Comparison of ENCODE assay signal across 10 cellular contexts in genomic region chr10:30682377-30683199, GRCh38. TPM values are rescaled to one million over a fixed set of nuclear protein-coding genes. Genes with fewer than 3 reads are reported as not detected.
DNase-seq lines count a peak whose midpoint lies in the region; ATAC-seq, FAIRE-seq and TF ChIP-seq lines count a peak whose summit lies in the region.
"Not testable (repeated sequence)": the region's sequence is repeated elsewhere in the genome, so short reads cannot be mapped to it uniquely, and the experiment has no call there.
"Had no signal": no experiment of that assay in that cellular context is flagged by ENCODE, and none has a peak within 500 bp of the region (broad histone marks: within the 10 kb centered on the region; RNA-seq: fewer than 3 reads in every experiment).

No MANE protein-coding gene starts in this region.

- H4K20me1 ChIP-seq in HCT116 (ENCODE audit: insufficient read depth): not testable (repeated sequence)

- H2AFZ ChIP-seq in HCT116 (ENCODE audit: low read depth, low read length, poor library complexity, severe bottlenecking): peak overlapping the region; percentile 90

- intact Hi-C loops in HCT116 (cut with micrococcal nuclease): not testable (repeated sequence)

- peak; percentile 98 for ATAC-seq in HCT116
- ATAC-seq in esophagus mucosa: peak; percentile 87

- peak; percentile 96 for FAIRE-seq in RCC 7860 (lab: Jason Lieb, UNC)

- H3K27me3 ChIP-seq in HCT116 (ENCODE audit: insufficient read depth, low read length): not testable (repeated sequence)

- not testable (repeated sequence) for H3K9me3 ChIP-seq in HCT116 (ENCODE audit: control insufficient read depth in 1 of 2, insufficient read depth in 1 of 2, low read depth in 1 of 2, low read length in 2 of 2)

- peaks cover 25% of the 10 kb centered on the region for H3K4me1 Mint-ChIP-seq in activated naive CD8-positive, alpha-beta T cell (ENCODE audit: low read depth)

- DNase-seq in AG04449 (ENCODE audit: low read depth, low spot score): peak; percentile 58
- peak; percentile 88 for DNase-seq in HCT116 (ENCODE audit: low read depth, low spot score)
- DNase-seq in RCC 7860 (ENCODE audit: low spot score): peak; percentile 92
- peak; percentile 60 to 68 for DNase-seq in activated CD4-positive, alpha-beta T cell treated with anti-CD3 and anti-CD28 coated beads, Interleukin-2, amount 50 U/mL, for 4 hours
- peak; percentile 90 for DNase-seq in non-pigmented ciliary epithelial cell (ENCODE audit: low read depth)
- DNase-seq in stimulated activated CD8-positive, alpha-beta memory T cell treated with anti-CD3 and anti-CD28 coated beads, Interleukin-12 subunit alpha, Interleukin-12 subunit beta, amount 100 ng/mL, for 4 hours (ENCODE audit: low read depth): peak; percentile 39

- not testable (repeated sequence) for H3K4me3 Mint-ChIP-seq in activated naive CD8-positive, alpha-beta T cell

- H3K27me3 Mint-ChIP-seq in activated naive CD8-positive, alpha-beta T cell: peaks cover 18% of the 10 kb centered on the region

- BruUV-seq in HCT116 (replicated peaks; lab: Mats Ljungman, UMichigan): not testable (repeated sequence)

- H3K36me3 ChIP-seq in HCT116 (ENCODE audit: control insufficient read depth in 1 of 2, insufficient read depth in 2 of 2, low read length in 2 of 2): not testable (repeated sequence)

- not testable (repeated sequence) for H3K27ac ChIP-seq in HCT116 (ENCODE audit: low read depth, low read length)

- not testable (repeated sequence) for TF ChIP-seq RAD21 in HCT116 (IDR thresholded peaks at IDR 0.05; ENCODE audit: low read depth)

- not testable (repeated sequence) for TF ChIP-seq CTCF in AG04449 (IDR thresholded peaks at IDR 0.05; ENCODE audit: insufficient read depth, low read length, missing control alignments); HCT116 (IDR thresholded peaks at IDR 0.05 in 2 of 3, conservative IDR thresholded peaks at IDR 0.05 in 1 of 3; ENCODE audit: borderline replicate concordance in 1 of 3, insufficient read depth in 1 of 3, low read depth in 2 of 3, low read length in 2 of 3)

- not testable (repeated sequence) for TF ChIP-seq POLR2A in HCT116 (IDR thresholded peaks at IDR 0.05; ENCODE audit: borderline replicate concordance, extremely low read depth, insufficient read depth, insufficient read length)

- H3K4me2 ChIP-seq in HCT116 (ENCODE audit: low read length): peak overlapping the region; percentile 54

- not testable (repeated sequence) for H3K36me3 Mint-ChIP-seq in activated naive CD8-positive, alpha-beta T cell

- H3K4me1 ChIP-seq in HCT116 (ENCODE audit: control insufficient read depth in 1 of 2, insufficient read depth in 2 of 2, low read length in 2 of 2): peaks cover 9 to 16% of the 10 kb centered on the region in 2 experiments

- H3K9me3 Mint-ChIP-seq in activated naive CD8-positive, alpha-beta T cell (ENCODE audit: low read depth): not testable (repeated sequence)

- H3K79me2 ChIP-seq in HCT116 (ENCODE audit: insufficient read depth, low read length): not testable (repeated sequence)

- H3K9ac ChIP-seq in HCT116 (ENCODE audit: low read length): not testable (repeated sequence)

- not testable (repeated sequence) for H3K9me2 ChIP-seq in HCT116 (ENCODE audit: insufficient read depth)

- CTCF ChIA-PET in AG04449 (lab: Yijun Ruan, JAX) (interaction anchor here (2.6 to 4.5 kb wide), 2 partner anchors 12 to 43 kb away, joined by 9 to 60 read pairs; no protein-coding TSS in a partner anchor), HCT116 (lab: Charles Lee) (interaction anchor here (1.3 to 1.6 kb wide), 2 partner anchors 12 to 13 kb away, joined by 4 to 7 read pairs; no protein-coding TSS in a partner anchor)

- peak overlapping the region; percentile 64 for H3K27ac Mint-ChIP-seq in activated naive CD8-positive, alpha-beta T cell

- POLR2A ChIA-PET in AG04449 (lab: Yijun Ruan, JAX): not testable (repeated sequence)
- POLR2A ChIA-PET in HCT116 (lab: Charles Lee): interaction anchor here (0.5 kb wide), 1 partner anchor 1106 kb away, joined by 5 read pairs; no protein-coding TSS in a partner anchor

- not testable (repeated sequence) for H3K4me3 ChIP-seq in AG04449 (ENCODE audit: low read depth, low read length); HCT116 (replicated peaks in 1 of 2; ENCODE audit: low read depth in 1 of 2, low read length in 2 of 2)

- RAD21 ChIA-PET in HCT116 (lab: Charles Lee; ENCODE audit: low non-redundant PET in 1 of 2, low total read pairs in 2 of 2, uncharacterized antibody in 2 of 2, unreplicated experiment in 2 of 2): not testable (repeated sequence)

TF ChIP-seq in HCT116, 20 proteins besides CTCF, POLR2A, EP300 and RAD21:
- peak; percentile 80 for TF ChIP-seq YY1 (IDR thresholded peaks at IDR 0.05; ENCODE audit: extremely low read depth, insufficient replicate concordance, low read depth, low read length)
- TF ChIP-seq MAX (IDR thresholded peaks at IDR 0.05): peak; percentile 37; the same call in 1 of the 2 replicates
- peak; percentile 91 for TF ChIP-seq CBX3 (IDR thresholded peaks at IDR 0.05; ENCODE audit: low read depth)
- TF ChIP-seq SP1 (IDR thresholded peaks at IDR 0.05; ENCODE audit: low read depth): peak; percentile 84
- TF ChIP-seq FOSL1 (IDR thresholded peaks at IDR 0.05; ENCODE audit: low read depth): peak; percentile 93
- TF ChIP-seq JUND (IDR thresholded peaks at IDR 0.05): peak; percentile 95
- TF ChIP-seq POLR2AphosphoS5 (IDR thresholded peaks at IDR 0.05; ENCODE audit: low read depth, low read length): peak; percentile 41; the same call in 1 of the 2 replicates
- TF ChIP-seq CEBPB (IDR thresholded peaks at IDR 0.05; ENCODE audit: low read depth): peak; percentile 63; the same call in 1 of the 2 replicates
- TF ChIP-seq SRF (IDR thresholded peaks at IDR 0.05; ENCODE audit: low read depth): peak; percentile 53; the same call in 1 of the 2 replicates
- TF ChIP-seq SIN3A (IDR thresholded peaks at IDR 0.05; ENCODE audit: low read depth): peak; percentile 65; the same call in 1 of the 2 replicates
- TF ChIP-seq TCF7L2 (IDR thresholded peaks at IDR 0.05; ENCODE audit: borderline replicate concordance, extremely low read depth, insufficient read depth, insufficient read length): peak; percentile 24
TF ChIP-seq in HCT116: peak in this region for 11; not testable (repeated sequence) for 9.

RNA-seq across cellular contexts. Expression of gene LYZL2, which starts 53.0 kb away (rescaled TPM):
- total RNA-seq in HCT116 (2021; ENCODE audit: unreplicated experiment) (not detected), esophagus mucosa (not detected)
- not detected in 2 replicates for polyA plus RNA-seq in HCT116 (2012)
- total RNA-seq: dorsolateral prefrontal cortex, OCI-LY7 had no signal

Comparison
In these comparisons a context has a peak if more than half of its experiments do, and no peak if none do; other contexts are left out.
1. DNase-seq: peak in every context shown above with its lines; median percentile 92 in RCC 7860; 90 in non-pigmented ciliary epithelial cell; 88 in HCT116; 64 in activated CD4-positive, alpha-beta T cell treated with anti-CD3 and anti-CD28 coated beads, Interleukin-2, amount 50 U/mL, for 4 hours; 58 in AG04449; 39 in stimulated activated CD8-positive, alpha-beta memory T cell treated with anti-CD3 and anti-CD28 coated beads, Interleukin-12 subunit alpha, Interleukin-12 subunit beta, amount 100 ng/mL, for 4 hours.